ENCODE assay signal across 15 cellular contexts in the genomic region with DNA sequence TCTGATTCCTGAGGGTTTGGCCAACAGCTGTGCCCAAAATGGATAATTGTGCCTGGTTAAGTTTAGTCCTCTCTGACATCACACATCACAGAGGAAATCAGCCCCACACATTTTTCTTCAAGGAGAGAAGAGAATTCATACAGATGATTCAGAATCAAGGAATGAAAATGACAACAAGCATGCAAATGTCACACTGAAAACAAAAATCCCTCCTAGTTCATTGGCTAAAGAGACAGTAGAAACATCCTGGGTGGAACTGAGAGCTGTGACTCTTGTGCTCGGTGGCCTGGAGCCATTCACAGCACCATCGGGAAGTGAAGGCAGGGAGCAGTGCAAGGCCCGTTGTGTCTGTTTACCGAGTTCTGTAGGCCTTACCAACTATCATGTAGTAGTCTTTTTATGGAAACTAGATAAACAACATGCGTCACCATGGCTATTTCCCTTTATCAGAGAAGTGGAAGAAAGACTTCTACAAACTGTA.
DNase-seq lines count a peak whose midpoint lies in the region; ATAC-seq, FAIRE-seq and TF ChIP-seq lines count a peak whose summit lies in the region.
"Had no signal": no experiment of that assay in that cellular context is flagged by ENCODE, and none has a peak within 500 bp of the region (broad histone marks: within the 10 kb centered on the region; RNA-seq: fewer than 3 reads in every experiment).

No MANE protein-coding gene starts in this region.

- CTCF ChIA-PET in A549 (lab: Yijun Ruan, JAX): interaction anchor here (0.7 kb wide), 1 partner anchor 643 kb away, joined by 3 read pairs; no protein-coding TSS in a partner anchor

- TF ChIP-seq POLR2A in A549 (IDR thresholded peaks at IDR 0.05; ENCODE audit: low read length): no peak

- POLR2A ChIA-PET in A549 (lab: Yijun Ruan, JAX): no interaction called here

- ATAC-seq in A549: peak in 1 of 2 experiments; percentile 24; a peak in 1 of 6 replicates
- ATAC-seq in left lobe of liver: peak; percentile 45
- no peak for ATAC-seq in HG02623 (IDR thresholded peaks at IDR 0.05; ENCODE audit: unreplicated experiment)
- no peak for ATAC-seq in HG03457 (IDR thresholded peaks at IDR 0.05; ENCODE audit: unreplicated experiment)
- ATAC-seq: GM12878 had no signal

- no peaks in the 10 kb centered on the region for H3K9me3 ChIP-seq in A549
- H3K9me3 ChIP-seq: BE2C, esophagus squamous epithelium, vagina had no signal

- peak overlapping the region; percentile 53 for H3K4me2 ChIP-seq in A549

- TF ChIP-seq EP300 in A549 (IDR thresholded peaks at IDR 0.05): no peak

- TF ChIP-seq RAD21 in A549 (conservative IDR thresholded peaks at IDR 0.05 in 1 of 2, IDR thresholded peaks at IDR 0.05 in 1 of 2): no peak

- 9% methylated on average over 5 of the region's 5 CpGs for WGBS in A549 (ENCODE audit: missing lambda C conversion rate)

- H3K4me1 ChIP-seq in A549: peaks cover 34% of the 10 kb centered on the region; the same call in 2 of the 3 replicates
- H3K4me1 ChIP-seq: esophagus squamous epithelium, vagina had no signal

- H3K4me3 ChIP-seq in A549 (no peak overlapping the region), cardiac fibroblast (replicated peaks in 1 of 2; ENCODE audit: low read depth in 2 of 2, low read length in 2 of 2) (no peak overlapping the region)
- H3K4me3 ChIP-seq: esophagus squamous epithelium, GM12878, vagina had no signal

- peak in 1 of 2 experiments; percentile 34 for DNase-seq in A549 (ENCODE audit: low read depth in 1 of 2, low spot score in 1 of 2)
- peak; percentile 92 for DNase-seq in LHCN-M2 (ENCODE audit: low read depth)
- DNase-seq in cardiac fibroblast (ENCODE audit: low read depth in 2 of 2): peak; percentile 86 to 88
- no peak for DNase-seq in left lobe of liver (ENCODE audit: low spot score)
- DNase-seq in stimulated activated CD4-positive, alpha-beta T cell treated with anti-CD3 and anti-CD28 coated beads, Interleukin-2, amount 100 ng/mL, for 48 hours: no peak
- no peak for DNase-seq in retina
- DNase-seq: activated naive CD4-positive, alpha-beta T cell treated with anti-CD3 and anti-CD28 coated beads, Interleukin-2, amount 10 ng/mL, durations not matched to agents 7 days and 5 days; BE2C; esophagus squamous epithelium; NCI-H446 treated with DMSO at 0.1 percent for 48 hours; stimulated activated CD4-positive, alpha-beta T cell treated with anti-CD3 and anti-CD28 coated beads, Interleukin-4, amount 100 ng/mL, for 24 hours had no signal

- FAIRE-seq in A549 (lab: Jason Lieb, UNC): no peak
- FAIRE-seq: GM12878 had no signal

- H3K27ac ChIP-seq in A549: peak overlapping the region; percentile 31 to 43; a peak in 2 of 6 replicates
- H3K27ac ChIP-seq: esophagus squamous epithelium, vagina had no signal

- TF ChIP-seq CTCF in A549 (IDR thresholded peaks at IDR 0.05) (no peak), cardiac fibroblast (IDR thresholded peaks at IDR 0.05; ENCODE audit: low read depth, low read length) (no peak)

TF ChIP-seq in A549, 52 proteins besides CTCF, POLR2A, EP300 and RAD21:
- TF ChIP-seq, protein P1, sequence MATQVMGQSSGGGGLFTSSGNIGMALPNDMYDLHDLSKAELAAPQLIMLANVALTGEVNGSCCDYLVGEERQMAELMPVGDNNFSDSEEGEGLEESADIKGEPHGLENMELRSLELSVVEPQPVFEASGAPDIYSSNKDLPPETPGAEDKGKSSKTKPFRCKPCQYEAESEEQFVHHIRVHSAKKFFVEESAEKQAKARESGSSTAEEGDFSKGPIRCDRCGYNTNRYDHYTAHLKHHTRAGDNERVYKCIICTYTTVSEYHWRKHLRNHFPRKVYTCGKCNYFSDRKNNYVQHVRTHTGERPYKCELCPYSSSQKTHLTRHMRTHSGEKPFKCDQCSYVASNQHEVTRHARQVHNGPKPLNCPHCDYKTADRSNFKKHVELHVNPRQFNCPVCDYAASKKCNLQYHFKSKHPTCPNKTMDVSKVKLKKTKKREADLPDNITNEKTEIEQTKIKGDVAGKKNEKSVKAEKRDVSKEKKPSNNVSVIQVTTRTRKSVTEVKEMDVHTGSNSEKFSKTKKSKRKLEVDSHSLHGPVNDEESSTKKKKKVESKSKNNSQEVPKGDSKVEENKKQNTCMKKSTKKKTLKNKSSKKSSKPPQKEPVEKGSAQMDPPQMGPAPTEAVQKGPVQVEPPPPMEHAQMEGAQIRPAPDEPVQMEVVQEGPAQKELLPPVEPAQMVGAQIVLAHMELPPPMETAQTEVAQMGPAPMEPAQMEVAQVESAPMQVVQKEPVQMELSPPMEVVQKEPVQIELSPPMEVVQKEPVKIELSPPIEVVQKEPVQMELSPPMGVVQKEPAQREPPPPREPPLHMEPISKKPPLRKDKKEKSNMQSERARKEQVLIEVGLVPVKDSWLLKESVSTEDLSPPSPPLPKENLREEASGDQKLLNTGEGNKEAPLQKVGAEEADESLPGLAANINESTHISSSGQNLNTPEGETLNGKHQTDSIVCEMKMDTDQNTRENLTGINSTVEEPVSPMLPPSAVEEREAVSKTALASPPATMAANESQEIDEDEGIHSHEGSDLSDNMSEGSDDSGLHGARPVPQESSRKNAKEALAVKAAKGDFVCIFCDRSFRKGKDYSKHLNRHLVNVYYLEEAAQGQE (IDR thresholded peaks at IDR 0.05): no peak
- TF ChIP-seq, protein P2, sequence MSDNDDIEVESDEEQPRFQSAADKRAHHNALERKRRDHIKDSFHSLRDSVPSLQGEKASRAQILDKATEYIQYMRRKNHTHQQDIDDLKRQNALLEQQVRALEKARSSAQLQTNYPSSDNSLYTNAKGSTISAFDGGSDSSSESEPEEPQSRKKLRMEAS (IDR thresholded peaks at IDR 0.05): no peak
- TF ChIP-seq NR3C1 (IDR thresholded peaks at IDR 0.05): no peak

Comparison
In these comparisons a context has a peak if more than half of its experiments do, and no peak if none do; other contexts are left out.
1. DNase-seq: peak in LHCN-M2 (single experiment) and cardiac fibroblast (2 of 2); none in left lobe of liver (single experiment), stimulated activated CD4-positive, alpha-beta T cell treated with anti-CD3 and anti-CD28 coated beads, Interleukin-2, amount 100 ng/mL, for 48 hours (0 of 2) and retina (single experiment).